In genomic region chr10:112588225-112588990, GRCh38 we compare ENCODE assay signal across 20 cellular contexts.
DNase-seq lines count a peak whose midpoint lies in the region; ATAC-seq, FAIRE-seq and TF ChIP-seq lines count a peak whose summit lies in the region.
"Had no signal": no experiment of that assay in that cellular context is flagged by ENCODE, and none has a peak within 500 bp of the region (broad histone marks: within the 10 kb centered on the region; RNA-seq: fewer than 3 reads in every experiment).

No MANE protein-coding gene starts in this region.

- no peaks in the 10 kb centered on the region for H3K79me2 ChIP-seq in HepG2 (ENCODE audit: insufficient read depth, low read length)

- H2AFZ ChIP-seq in IMR-90 (replicated peaks; ENCODE audit: low read length, poor library complexity) (no peak overlapping the region), mesenchymal stem cell (ENCODE audit: low read depth, low read length) (no peak overlapping the region), HepG2 (ENCODE audit: low read length) (no peak overlapping the region)

- H4K91ac ChIP-seq in IMR-90 (ENCODE audit: insufficient read depth, low read depth, low read length) (no peak overlapping the region), mesenchymal stem cell (ENCODE audit: low read length) (no peak overlapping the region)

- TF ChIP-seq CTCF in IMR-90 (conservative IDR thresholded peaks at IDR 0.05; ENCODE audit: low read depth, low read length) = no peak
- TF ChIP-seq CTCF in bronchial epithelial cell (IDR thresholded peaks at IDR 0.05; ENCODE audit: insufficient read depth, low read length, severe bottlenecking) = no peak
- no peak for TF ChIP-seq CTCF in HepG2 (CRISPR knock-in tag; IDR thresholded peaks at IDR 0.05)

- DNase-seq in IMR-90 (peak; percentile 17), bronchial epithelial cell (ENCODE audit: low read depth) (peak; percentile 31), mesenchymal stem cell (no peak), HepG2 (ENCODE audit: low spot score) (no peak), SW 1271 (lab: John Stamatoyannopoulos, UW) (no peak), hippocampal formation (lab: John Stamatoyannopoulos, UW) (no peak), foreskin melanocyte (no peak)
- DNase-seq: BE2C; CD4-positive, alpha-beta T cell; DMS153; GDM1; GOT3; KG1; NCI-H1417; NCI-H187 treated with DMSO at 0.1 percent for 48 hours; NCI-H2227 treated with DMSO at 0.1 percent for 48 hours; NCI-H510A treated with DMSO at 0.1 percent for 48 hours; NCI-H774 had no signal

- H3K9me1 ChIP-seq in IMR-90 (ENCODE audit: insufficient read depth, low read length) = peaks cover 10% of the 10 kb centered on the region

- H4K5ac ChIP-seq in IMR-90 (ENCODE audit: low read depth, low read length) = no peak overlapping the region

- H3K4me2 ChIP-seq in IMR-90 (ENCODE audit: low read depth, low read length) = no peak overlapping the region; the same call in 1 of the 2 replicates
- no peak overlapping the region for H3K4me2 ChIP-seq in mesenchymal stem cell (ENCODE audit: low read length, poor library complexity, severe bottlenecking)
- no peak overlapping the region for H3K4me2 ChIP-seq in HepG2 (ENCODE audit: low read depth, low read length)

- in situ Hi-C loops in IMR-90 (cut with MboI; ENCODE audit: low sequenced_read_pairs) (no loop called here), HepG2 (cut with HindIII; ENCODE audit: extremely low pct_ligation_motif_present, low pct_unique_long_range_greater_than_20kb) (no loop called here)

- H3K9ac ChIP-seq in IMR-90 (ENCODE audit: low read depth, low read length) (no peak overlapping the region), mesenchymal stem cell (ENCODE audit: low read length) (no peak overlapping the region), HepG2 (ENCODE audit: insufficient read depth, low read depth, low read length) (no peak overlapping the region)

- no peak overlapping the region for H2BK15ac ChIP-seq in IMR-90 (ENCODE audit: low read depth, low read length)
- H2BK15ac ChIP-seq in mesenchymal stem cell (ENCODE audit: low read depth, poor library complexity, severe bottlenecking) = no peak overlapping the region

- intact Hi-C loops in IMR-90 (cut with micrococcal nuclease) (no loop called here), HepG2 (cut with micrococcal nuclease; ENCODE audit: unreplicated experiment) (no loop called here)

- BruUV-seq in IMR-90 (replicated peaks; lab: Mats Ljungman, UMichigan) (no TSS peak), HepG2 (replicated peaks; lab: Mats Ljungman, UMichigan) (no TSS peak)

- no peak overlapping the region for H2AK9ac ChIP-seq in IMR-90 (replicated peaks; ENCODE audit: low read depth, low read length, poor library complexity)

- H3K9me3 ChIP-seq in IMR-90 (ENCODE audit: control insufficient read depth, insufficient read depth, low read length) = no peaks in the 10 kb centered on the region
- H3K9me3 ChIP-seq in mesenchymal stem cell (ENCODE audit: control insufficient read depth, low read length) = no peaks in the 10 kb centered on the region
- no peaks in the 10 kb centered on the region for H3K9me3 ChIP-seq in HepG2 (ENCODE audit: low read length)
- H3K9me3 ChIP-seq: BE2C had no signal

- no peak overlapping the region for H2BK20ac ChIP-seq in IMR-90 (ENCODE audit: low read depth, low read length)

- H2AK5ac ChIP-seq in IMR-90 (ENCODE audit: low read depth, low read length) (no peak overlapping the region), mesenchymal stem cell (ENCODE audit: low read length, severe bottlenecking) (no peak overlapping the region)

- H3K14ac ChIP-seq in IMR-90 (replicated peaks; ENCODE audit: low read depth, low read length) = no peak overlapping the region
- H3K14ac ChIP-seq in mesenchymal stem cell (ENCODE audit: low read length in 2 of 2) = no peak overlapping the region

- H3K4me1 ChIP-seq in IMR-90 (ENCODE audit: control insufficient read depth, insufficient read depth, low read length) (peaks cover 5% of the 10 kb centered on the region), mesenchymal stem cell (ENCODE audit: control insufficient read depth, insufficient read depth, low read depth, low read length) (peaks cover 1% of the 10 kb centered on the region), HepG2 (ENCODE audit: insufficient read depth, low read length) (peaks cover 8% of the 10 kb centered on the region)
- H3K4me1 ChIP-seq: BE2C had no signal

- CTCF ChIA-PET in IMR-90 (lab: Yijun Ruan, JAX) (interaction anchor here (1.2 kb wide), 1 partner anchor 26 kb away, joined by 3 read pairs; no protein-coding TSS in a partner anchor), HepG2 (lab: Yijun Ruan, JAX; ENCODE audit: low intra/inter-chr PET ratio, low total read pairs) (no interaction called here)

- H3K36me3 ChIP-seq in IMR-90 (ENCODE audit: control insufficient read depth, insufficient read depth, low read length) (no peaks in the 10 kb centered on the region; the same call in 1 of the 2 replicates), bronchial epithelial cell (ENCODE audit: control insufficient read depth, insufficient read depth, low read length) (no peaks in the 10 kb centered on the region), mesenchymal stem cell (ENCODE audit: control insufficient read depth in 1 of 2, insufficient read depth in 2 of 2, low read depth in 1 of 2, low read length in 2 of 2) (peaks cover 0 to 6% of the 10 kb centered on the region in 2 experiments), HepG2 (replicated peaks in 1 of 2; ENCODE audit: control insufficient read depth in 1 of 2, insufficient read depth in 2 of 2, low read length in 2 of 2) (0 out of 5 replicates have a peak, but pooled peaks cover 0 to 5% of the 10 kb centered on the region in 2 experiments)
- H3K36me3 ChIP-seq: BE2C had no signal

- H3K4ac ChIP-seq in IMR-90 (ENCODE audit: low read depth, low read length) = no peak overlapping the region
- no peak overlapping the region for H3K4ac ChIP-seq in mesenchymal stem cell (ENCODE audit: low read depth in 1 of 2, low read length in 2 of 2)

- H4K8ac ChIP-seq in IMR-90 (ENCODE audit: low read depth in 2 of 2, low read length in 2 of 2) (no peak overlapping the region), mesenchymal stem cell (ENCODE audit: low read length) (no peak overlapping the region)

- WGBS in IMR-90 (ENCODE audit: extremely low coverage in 2 of 2, insufficient read length in 1 of 2), 2 experiments = no CpG with 5 or more reads among the region's 5 CpGs
- 91% methylated on average over 4 of the region's 5 CpGs for WGBS in mesenchymal stem cell
- 96% methylated on average over 5 of the region's 5 CpGs for WGBS in HepG2 (ENCODE audit: low lambda C conversion rate)

- TF ChIP-seq RAD21 in IMR-90 (IDR thresholded peaks at IDR 0.05; ENCODE audit: low read length) (no peak), HepG2 (CRISPR knock-in tag; IDR thresholded peaks at IDR 0.05) (no peak)

- H3K27ac ChIP-seq in IMR-90 (ENCODE audit: insufficient read depth, low read length) (no peak overlapping the region), mesenchymal stem cell (ENCODE audit: low read length, poor library complexity, severe bottlenecking) (peak overlapping the region; percentile 48), HepG2 (ENCODE audit: extremely low read length, insufficient read depth, low read length) (no peak overlapping the region)

- H2BK120ac ChIP-seq in IMR-90 (ENCODE audit: low read depth, low read length) (no peak overlapping the region), mesenchymal stem cell (ENCODE audit: low read depth, low read length) (no peak overlapping the region)

- no peak for ATAC-seq in IMR-90 (ENCODE audit: low read depth)
- ATAC-seq in HepG2 = no peak
- ATAC-seq: Right ventricle myocardium inferior had no signal

- peaks cover 4% of the 10 kb centered on the region; the same call in 1 of the 2 replicates for H4K20me1 ChIP-seq in IMR-90 (ENCODE audit: insufficient read depth, low read length)
- no peaks in the 10 kb centered on the region for H4K20me1 ChIP-seq in HepG2 (ENCODE audit: insufficient read depth, low read length)

- TF ChIP-seq EP300 in HepG2 (IDR thresholded peaks at IDR 0.05; ENCODE audit: low read depth in 2 of 2, low read length in 2 of 2) = no peak
- TF ChIP-seq EP300 in HepG2 (CRISPR knock-in tag; IDR thresholded peaks at IDR 0.05; ENCODE audit: borderline replicate concordance) = no peak

- TF ChIP-seq POLR2A in IMR-90 (IDR thresholded peaks at IDR 0.05; ENCODE audit: low read depth, low read length) (no peak), HepG2 (IDR thresholded peaks at IDR 0.05; ENCODE audit: insufficient read depth in 1 of 2, low read depth in 2 of 2, low read length in 2 of 2) (no peak)

- no peak overlapping the region for H3K4me3 ChIP-seq in IMR-90 (ENCODE audit: insufficient read depth, low read depth, low read length)
- no peak overlapping the region for H3K4me3 ChIP-seq in bronchial epithelial cell (ENCODE audit: low read depth, low read length)
- no peak overlapping the region for H3K4me3 ChIP-seq in mesenchymal stem cell (ENCODE audit: insufficient read depth in 1 of 2, low read depth in 1 of 2, low read length in 2 of 2)
- no peak overlapping the region for H3K4me3 ChIP-seq in HepG2 (replicated peaks in 1 of 3; ENCODE audit: insufficient read depth in 1 of 3, low read depth in 2 of 3, low read length in 3 of 3)

- POLR2A ChIA-PET in IMR-90 (lab: Charles Lee; ENCODE audit: unreplicated experiment) (no interaction called here), HepG2 (lab: Yijun Ruan, JAX) (no interaction called here)

- H3K56ac ChIP-seq in IMR-90 (ENCODE audit: extremely low read depth, insufficient read depth, low read length) = no peak overlapping the region

- H3K23ac ChIP-seq in IMR-90 (ENCODE audit: low read depth, low read length) = no peak overlapping the region
- no peak overlapping the region for H3K23ac ChIP-seq in mesenchymal stem cell (ENCODE audit: low read length in 2 of 2)

- no peak overlapping the region for H2BK5ac ChIP-seq in IMR-90 (ENCODE audit: low read depth, low read length, poor library complexity, severe bottlenecking)
- no peak overlapping the region for H2BK5ac ChIP-seq in mesenchymal stem cell (ENCODE audit: low read depth, low read length, poor library complexity, severe bottlenecking)

- FAIRE-seq in bronchial epithelial cell (lab: Jason Lieb, UNC) (no peak), HepG2 (lab: Jason Lieb, UNC) (no peak)
- FAIRE-seq: RCC 7860 had no signal

- dilution Hi-C loops in IMR-90 (cut with HindIII; ENCODE audit: low sequenced_read_pairs, unreplicated experiment) = no loop called here

- 0 out of 4 replicates have a peak, but pooled peaks cover 0 to 3% of the 10 kb centered on the region in 2 experiments for H3K79me1 ChIP-seq in IMR-90 (ENCODE audit: low read depth in 1 of 2, low read length in 2 of 2)
- no peaks in the 10 kb centered on the region for H3K79me1 ChIP-seq in mesenchymal stem cell (replicated peaks; ENCODE audit: low read length, poor library complexity, severe bottlenecking)

- no peak overlapping the region for H2BK12ac ChIP-seq in mesenchymal stem cell (ENCODE audit: low read length in 2 of 2)

- no peaks in the 10 kb centered on the region for H3K27me3 ChIP-seq in IMR-90 (ENCODE audit: control insufficient read depth, insufficient read depth, low read length)
- H3K27me3 ChIP-seq in bronchial epithelial cell (ENCODE audit: control insufficient read depth, insufficient read depth, low read length) = no peaks in the 10 kb centered on the region
- no peaks in the 10 kb centered on the region for H3K27me3 ChIP-seq in mesenchymal stem cell (ENCODE audit: control insufficient read depth in 1 of 2, insufficient read depth in 1 of 2, low read length in 2 of 2)
- no peaks in the 10 kb centered on the region; a peak in 1 of 5 replicates for H3K27me3 ChIP-seq in HepG2 (ENCODE audit: control insufficient read depth in 1 of 2, insufficient read depth in 2 of 2, low read length in 2 of 2)
- H3K27me3 ChIP-seq: BE2C had no signal

- H3K18ac ChIP-seq in IMR-90 (ENCODE audit: low read depth, low read length) = no peak overlapping the region
- no peak overlapping the region for H3K18ac ChIP-seq in mesenchymal stem cell (ENCODE audit: low read depth in 1 of 2, low read length in 2 of 2)

Comparison
In these comparisons a context has a peak if more than half of its experiments do, and no peak if none do; other contexts are left out.
1. DNase-seq: peak in IMR-90 (single experiment) and bronchial epithelial cell (single experiment); none in mesenchymal stem cell (single experiment), HepG2 (single experiment), SW 1271 (0 of 2), hippocampal formation (0 of 2) and foreskin melanocyte (single experiment).